ENCODE assay signal across 24 cellular contexts in the genomic region with DNA sequence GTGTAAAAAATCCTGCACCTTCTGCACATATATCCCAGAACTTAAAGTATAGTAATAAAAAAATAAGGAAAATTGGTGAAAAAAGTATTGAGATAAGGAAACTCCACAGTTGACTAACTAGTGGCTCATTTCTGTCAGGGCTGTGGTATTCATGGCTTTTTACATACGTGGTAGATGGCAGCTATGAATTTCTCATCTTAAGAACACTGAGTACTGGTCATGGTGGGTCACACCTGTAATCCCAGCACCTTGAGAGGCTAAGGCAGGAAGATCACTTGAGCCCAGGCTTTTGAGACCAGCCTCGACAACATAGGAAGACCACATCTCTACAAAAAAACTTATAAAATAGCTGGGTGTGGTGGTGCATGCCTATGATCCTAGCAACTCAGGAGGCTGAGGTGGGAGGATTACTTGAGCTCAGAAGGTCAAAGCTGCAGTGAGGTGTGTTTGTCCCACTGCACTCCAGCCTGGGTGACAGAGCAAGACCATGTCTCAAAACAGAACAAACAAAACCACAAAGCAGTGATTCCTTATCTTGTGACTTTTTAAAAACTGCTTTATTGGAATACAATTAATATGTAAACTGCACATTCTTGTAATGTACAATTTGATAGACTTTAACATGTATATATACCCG. TPM values are rescaled to one million over a fixed set of nuclear protein-coding genes. Genes with fewer than 3 reads are reported as not detected.
A peak's percentile ranks its signal among the peaks of the same experiment; 100 is the strongest.
DNase-seq lines count a peak whose midpoint lies in the region; ATAC-seq, FAIRE-seq and TF ChIP-seq lines count a peak whose summit lies in the region.
"Had no signal": no experiment of that assay in that cellular context is flagged by ENCODE, and none has a peak within 500 bp of the region (broad histone marks: within the 10 kb centered on the region; RNA-seq: fewer than 3 reads in every experiment).

No MANE protein-coding gene starts in this region.

- CTCF ChIA-PET in activated CD8-positive, alpha-beta memory T cell treated with anti-CD3 and anti-CD28 coated beads, Interleukin-2, amount 10 ng/mL, durations not matched to agents 7 days and 5 days (lab: Charles Lee), result no interaction called here

- no peak for FAIRE-seq in RCC 7860 (lab: Jason Lieb, UNC)

- peaks cover 14% of the 10 kb centered on the region for H3K9me3 Mint-ChIP-seq in activated CD8-positive, alpha-beta memory T cell treated with anti-CD3 and anti-CD28 coated beads, Interleukin-2, amount 10 ng/mL, durations not matched to agents 7 days and 5 days (ENCODE audit: low read depth)
- peaks cover 7% of the 10 kb centered on the region for H3K9me3 Mint-ChIP-seq in stimulated activated effector memory CD8-positive, alpha-beta T cell treated with anti-CD3 and anti-CD28 coated beads, Interleukin-12 subunit alpha, Interleukin-12 subunit beta, amount 100 ng/mL, for 72 hours
- H3K9me3 Mint-ChIP-seq in progenitor cell of endocrine pancreas (ENCODE audit: low read depth), result peaks cover 26% of the 10 kb centered on the region

- H3K27me3 Mint-ChIP-seq in activated CD8-positive, alpha-beta memory T cell treated with anti-CD3 and anti-CD28 coated beads, Interleukin-2, amount 10 ng/mL, durations not matched to agents 7 days and 5 days, result no peaks in the 10 kb centered on the region
- H3K27me3 Mint-ChIP-seq in progenitor cell of endocrine pancreas, result no peaks in the 10 kb centered on the region
- H3K27me3 Mint-ChIP-seq: activated naive CD4-positive, alpha-beta T cell treated with anti-CD3 and anti-CD28 coated beads, Interleukin-2, amount 10 ng/mL, durations not matched to agents 7 days and 5 days; memory B cell had no signal

- no peak for TF ChIP-seq CTCF in progenitor cell of endocrine pancreas (IDR thresholded peaks at IDR 0.05; ENCODE audit: unreplicated experiment)

- DNase-seq in activated CD8-positive, alpha-beta memory T cell treated with anti-CD3 and anti-CD28 coated beads, Interleukin-2, amount 10 ng/mL, durations not matched to agents 7 days and 5 days, result no peak
- DNase-seq in activated CD8-positive, alpha-beta memory T cell treated with anti-CD3 and anti-CD28 coated beads, Interleukin-2, amount 50 U/mL, for 48 hours, result no peak
- no peak for DNase-seq in stimulated activated effector memory CD8-positive, alpha-beta T cell treated with anti-CD3 and anti-CD28 coated beads, Interleukin-12 subunit alpha, Interleukin-12 subunit beta, amount 100 ng/mL, for 72 hours (ENCODE audit: low spot score in 2 of 2)
- DNase-seq in RCC 7860 (ENCODE audit: low spot score) (no peak), midbrain (lab: John Stamatoyannopoulos, UW) (no peak), progenitor cell of endocrine pancreas (ENCODE audit: low spot score, unreplicated experiment) (no peak)
- DNase-seq: activated naive CD4-positive, alpha-beta T cell treated with anti-CD3 and anti-CD28 coated beads, Interleukin-2, amount 10 ng/mL, durations not matched to agents 7 days and 5 days; aorta; DMS53; endodermal cell; foreskin melanocyte; GDM1; GM23248; left cardiac atrium; NCI-H1436; NCI-H446; Right ventricle myocardium superior; upper lobe of right lung; WERI-Rb-1 had no signal

- H3K36me3 Mint-ChIP-seq in activated CD8-positive, alpha-beta memory T cell treated with anti-CD3 and anti-CD28 coated beads, Interleukin-2, amount 10 ng/mL, durations not matched to agents 7 days and 5 days, result peaks cover 38% of the 10 kb centered on the region
- H3K36me3 Mint-ChIP-seq in stimulated activated effector memory CD8-positive, alpha-beta T cell treated with anti-CD3 and anti-CD28 coated beads, Interleukin-12 subunit alpha, Interleukin-12 subunit beta, amount 100 ng/mL, for 72 hours, result peaks cover 4% of the 10 kb centered on the region
- peaks cover 30% of the 10 kb centered on the region for H3K36me3 Mint-ChIP-seq in progenitor cell of endocrine pancreas (ENCODE audit: insufficient read depth)

- H3K27ac Mint-ChIP-seq in activated CD8-positive, alpha-beta memory T cell treated with anti-CD3 and anti-CD28 coated beads, Interleukin-2, amount 10 ng/mL, durations not matched to agents 7 days and 5 days, result no peak overlapping the region
- H3K27ac Mint-ChIP-seq in stimulated activated effector memory CD8-positive, alpha-beta T cell treated with anti-CD3 and anti-CD28 coated beads, Interleukin-12 subunit alpha, Interleukin-12 subunit beta, amount 100 ng/mL, for 72 hours, result no peak overlapping the region
- no peak overlapping the region for H3K27ac Mint-ChIP-seq in progenitor cell of endocrine pancreas
- H3K27ac Mint-ChIP-seq: activated naive CD4-positive, alpha-beta T cell treated with anti-CD3 and anti-CD28 coated beads, Interleukin-2, amount 10 ng/mL, durations not matched to agents 7 days and 5 days; endodermal cell; memory B cell; T-helper 2 cell treated with Interferon-gamma antibody and Interleukin-4, amounts not matched to agents 5 μg/mL and 100 μg/mL, for 36 hours had no signal

- ATAC-seq in activated CD8-positive, alpha-beta memory T cell treated with anti-CD3 and anti-CD28 coated beads, Interleukin-2, amount 10 ng/mL, durations not matched to agents 7 days and 5 days, result peak; percentile 68
- ATAC-seq in GM19463 (IDR thresholded peaks at IDR 0.05; ENCODE audit: unreplicated experiment) (peak; percentile 38), HG03175 (IDR thresholded peaks at IDR 0.05; ENCODE audit: unreplicated experiment) (peak; percentile 37)
- ATAC-seq in stimulated activated effector memory CD8-positive, alpha-beta T cell treated with anti-CD3 and anti-CD28 coated beads, Interleukin-12 subunit alpha, Interleukin-12 subunit beta, amount 100 ng/mL, for 72 hours, result peak; percentile 90
- ATAC-seq: left cardiac atrium, upper lobe of right lung had no signal

- H3K4me1 Mint-ChIP-seq in activated CD8-positive, alpha-beta memory T cell treated with anti-CD3 and anti-CD28 coated beads, Interleukin-2, amount 10 ng/mL, durations not matched to agents 7 days and 5 days, result peaks cover 24% of the 10 kb centered on the region
- H3K4me1 Mint-ChIP-seq in stimulated activated effector memory CD8-positive, alpha-beta T cell treated with anti-CD3 and anti-CD28 coated beads, Interleukin-12 subunit alpha, Interleukin-12 subunit beta, amount 100 ng/mL, for 72 hours, result peaks cover 32% of the 10 kb centered on the region
- no peaks in the 10 kb centered on the region for H3K4me1 Mint-ChIP-seq in progenitor cell of endocrine pancreas (ENCODE audit: low read depth)
- H3K4me1 Mint-ChIP-seq: activated naive CD4-positive, alpha-beta T cell treated with anti-CD3 and anti-CD28 coated beads, Interleukin-2, amount 10 ng/mL, durations not matched to agents 7 days and 5 days; endodermal cell had no signal

- H3K4me3 Mint-ChIP-seq in activated CD8-positive, alpha-beta memory T cell treated with anti-CD3 and anti-CD28 coated beads, Interleukin-2, amount 10 ng/mL, durations not matched to agents 7 days and 5 days, result no peak overlapping the region
- H3K4me3 Mint-ChIP-seq in stimulated activated effector memory CD8-positive, alpha-beta T cell treated with anti-CD3 and anti-CD28 coated beads, Interleukin-12 subunit alpha, Interleukin-12 subunit beta, amount 100 ng/mL, for 72 hours, result no peak overlapping the region
- H3K4me3 Mint-ChIP-seq in progenitor cell of endocrine pancreas (ENCODE audit: low read depth), result no peak overlapping the region
- H3K4me3 Mint-ChIP-seq: activated naive CD4-positive, alpha-beta T cell treated with anti-CD3 and anti-CD28 coated beads, Interleukin-2, amount 10 ng/mL, durations not matched to agents 7 days and 5 days; endodermal cell; memory B cell; T-helper 2 cell treated with Interferon-gamma antibody and Interleukin-4, amounts not matched to agents 5 μg/mL and 100 μg/mL, for 36 hours had no signal

RNA-seq across cellular contexts. Expression of a gene that starts 16.8 kb away (rescaled TPM):
- total RNA-seq in activated CD8-positive, alpha-beta memory T cell treated with anti-CD3 and anti-CD28 coated beads, Interleukin-2, amount 10 ng/mL, durations not matched to agents 7 days and 5 days, result 10 to 100 TPM; 40.1 to 44.2 TPM
- total RNA-seq in progenitor cell of endocrine pancreas, result 46.3 and 51.4 TPM in 2 replicates
- total RNA-seq: GM23248, MCF 10A had no signal

Comparison
In these comparisons a context has a peak if more than half of its experiments do, and no peak if none do; other contexts are left out.
1. ATAC-seq: peak in every context shown above with its lines; median percentile 90 in stimulated activated effector memory CD8-positive, alpha-beta T cell treated with anti-CD3 and anti-CD28 coated beads, Interleukin-12 subunit alpha, Interleukin-12 subunit beta, amount 100 ng/mL, for 72 hours; 68 in activated CD8-positive, alpha-beta memory T cell treated with anti-CD3 and anti-CD28 coated beads, Interleukin-2, amount 10 ng/mL, durations not matched to agents 7 days and 5 days; 38 in GM19463; 37 in HG03175.